Comparison of ENCODE assay signal across 21 cellular contexts in genomic region chr15:59347915-59348314, GRCh38. TPM values are rescaled to one million over a fixed set of nuclear protein-coding genes. Genes with fewer than 3 reads are reported as not detected.
A peak's percentile ranks its signal among the peaks of the same experiment; 100 is the strongest.
DNase-seq lines count a peak whose midpoint lies in the region; ATAC-seq, FAIRE-seq and TF ChIP-seq lines count a peak whose summit lies in the region.
"Had no signal": no experiment of that assay in that cellular context is flagged by ENCODE, and none has a peak within 500 bp of the region (broad histone marks: within the 10 kb centered on the region; RNA-seq: fewer than 3 reads in every experiment).

No MANE protein-coding gene starts in this region.

- no peaks in the 10 kb centered on the region for H3K23me2 ChIP-seq in H1 (ENCODE audit: low read depth, low read length)

- TF ChIP-seq POLR2A in H1 (IDR thresholded peaks at IDR 0.05; ENCODE audit: control extremely low read depth in 1 of 2, low read depth in 2 of 2, low read length in 2 of 2), result no peak

- POLR2A ChIA-PET in H1 (lab: Charles Lee; ENCODE audit: partially characterized antibody), result interaction anchor here (1.0 to 2.4 kb wide), 6 partner anchors 10 to 25 kb away, joined by 3 to 6 read pairs (median 4); partner anchors contain the start of gene MYO1E

- H2AK5ac ChIP-seq in H1 (ENCODE audit: low read depth, low read length), result no peak overlapping the region

- CTCF ChIA-PET in H1 (lab: Charles Lee; ENCODE audit: partially characterized antibody), result interaction anchor here (0.6 to 6.7 kb wide), 6 partner anchors 10 to 101 kb away, joined by 3 to 29 read pairs (median 4); no protein-coding TSS in a partner anchor

- H3K4me1 ChIP-seq in HUES64 (ENCODE audit: insufficient read depth, low read length) (peaks cover 58% of the 10 kb centered on the region), H1 (replicated peaks in 1 of 4; ENCODE audit: control insufficient read depth in 3 of 4, insufficient read depth in 4 of 4, low read length in 3 of 4) (peaks cover 13 to 31% (median 24%) of the 10 kb centered on the region in 4 experiments)

- H4K8ac ChIP-seq in H1 (ENCODE audit: extremely low read depth, insufficient read depth, low read length), result no peak overlapping the region

- no peak overlapping the region for H2BK120ac ChIP-seq in H1 (replicated peaks; ENCODE audit: low read depth, low read length)

- ATAC-seq in GM18502 (IDR thresholded peaks at IDR 0.05; ENCODE audit: poor library complexity, unreplicated experiment), result no peak
- ATAC-seq: HCT116 had no signal

- WGBS in HUES64, result 80% methylated on average over 5 of the region's 5 CpGs
- 52% methylated on average over 5 of the region's 5 CpGs; no CpG with 5 or more reads in 1 of the 2 experiments for WGBS in H1 (ENCODE audit: extremely low coverage in 1 of 2, insufficient coverage in 1 of 2, insufficient read length in 1 of 2, insufficient replicate concordance in 2 of 2, low coverage in 1 of 2, low lambda C conversion rate in 2 of 2, missing lambda C conversion rate in 1 of 2), 2 experiments

- FAIRE-seq in H1 (lab: Jason Lieb, UNC), result peak; percentile 77
- FAIRE-seq: D721Med, RCC 7860 had no signal

- 0 out of 4 replicates have a peak overlapping the region, but pooled peaks of 1 of the 2 experiments have one; percentile 9 for H3K4me2 ChIP-seq in H1 (ENCODE audit: insufficient read depth in 1 of 2, low read depth in 2 of 2, low read length in 2 of 2)
- H3K4me2 ChIP-seq: KMS-11 had no signal

- H3K27me3 ChIP-seq in HUES64 (ENCODE audit: insufficient read depth, low read length), result no peaks in the 10 kb centered on the region
- no peaks in the 10 kb centered on the region; a peak in 1 of 7 replicates for H3K27me3 ChIP-seq in H1 (replicated peaks in 1 of 4; ENCODE audit: control insufficient read depth in 3 of 4, extremely low read depth in 1 of 4, insufficient read depth in 3 of 4, low read length in 3 of 4)

- no peak overlapping the region; the same call in 1 of the 2 replicates for H3K18ac ChIP-seq in H1 (ENCODE audit: extremely low read depth, low read length)

- no peak overlapping the region for H3K4ac ChIP-seq in H1 (replicated peaks; ENCODE audit: insufficient read length, low read depth, low read length)

- peaks cover 6 to 87% of the 10 kb centered on the region in 2 experiments for H3K79me2 ChIP-seq in H1 (ENCODE audit: control insufficient read depth in 1 of 2, insufficient read depth in 2 of 2, low read length in 2 of 2)

- H3K9me3 ChIP-seq in HUES64 (ENCODE audit: insufficient read depth, low read depth, low read length) (no peaks in the 10 kb centered on the region; the same call in 1 of the 2 replicates), H1 (ENCODE audit: insufficient read depth in 2 of 2, low read depth in 1 of 2, low read length in 1 of 2) (no peaks in the 10 kb centered on the region)

- TF ChIP-seq CTCF in H1 (IDR thresholded peaks at IDR 0.05; ENCODE audit: control extremely low read depth in 1 of 3, insufficient read depth in 1 of 3, low read depth in 1 of 3, low read length in 3 of 3), result no peak

- H3K9ac ChIP-seq in HUES64 (ENCODE audit: low read depth, low read length) (0 out of 2 replicates have a peak overlapping the region, but pooled peaks have one; percentile 33), H1 (replicated peaks in 1 of 4; ENCODE audit: extremely low read depth in 1 of 4, low read depth in 3 of 4, low read length in 3 of 4) (no peak overlapping the region)
- H3K9ac ChIP-seq: KMS-11 had no signal

- peaks cover 10% of the 10 kb centered on the region; the same call in 1 of the 2 replicates for H3K79me1 ChIP-seq in H1 (ENCODE audit: low read depth, low read length)

- H3K27ac ChIP-seq in HUES64 (ENCODE audit: low read depth, low read length), result no peak overlapping the region
- peak overlapping the region; percentile 11 for H3K27ac ChIP-seq in H1 (ENCODE audit: low read depth, low read length)
- H3K27ac ChIP-seq: HL-60, KMS-11 had no signal

- H3K4me3 ChIP-seq in HUES64 (ENCODE audit: low read length), result no peak overlapping the region
- H3K4me3 ChIP-seq in H1 (ENCODE audit: extremely low read depth in 1 of 4, insufficient read depth in 2 of 4, low read depth in 3 of 4, low read length in 4 of 4), result no peak overlapping the region

- H2BK20ac ChIP-seq in H1 (ENCODE audit: low read length), result no peak overlapping the region

- no peaks in the 10 kb centered on the region for H4K20me1 ChIP-seq in H1 (replicated peaks in 1 of 2; ENCODE audit: control insufficient read depth in 1 of 2, insufficient read depth in 2 of 2, low read length in 2 of 2)

- TF ChIP-seq EP300 in H1 (IDR thresholded peaks at IDR 0.05; ENCODE audit: borderline replicate concordance in 1 of 2, low read depth in 2 of 2, low read length in 2 of 2), result no peak

- no peak overlapping the region for H3K14ac ChIP-seq in H1 (ENCODE audit: insufficient read length)

- TF ChIP-seq RAD21 in H1 (IDR thresholded peaks at IDR 0.05 in 1 of 2, conservative IDR thresholded peaks at IDR 0.05 in 1 of 2; ENCODE audit: low read depth in 2 of 2, low read length in 2 of 2), result no peak

- H3K36me3 ChIP-seq in HUES64 (ENCODE audit: insufficient read depth, low read length) (no peaks in the 10 kb centered on the region), H1 (ENCODE audit: control insufficient read depth in 2 of 4, insufficient read depth in 4 of 4, low read length in 3 of 4) (no peaks in the 10 kb centered on the region)

- H4K5ac ChIP-seq in H1 (ENCODE audit: insufficient read length, low read depth, low read length), result no peak overlapping the region

- H2BK12ac ChIP-seq in H1 (ENCODE audit: low read depth, low read length), result no peak overlapping the region

- no peak overlapping the region for H3K56ac ChIP-seq in H1 (replicated peaks; ENCODE audit: insufficient read length, low read depth, low read length)

- no peak overlapping the region; the same call in 1 of the 2 replicates for H2BK5ac ChIP-seq in H1 (ENCODE audit: low read depth, low read length)

- H2BK15ac ChIP-seq in H1 (ENCODE audit: low read length), result no peak overlapping the region

- DNase-seq in NCI-H526 (lab: John Stamatoyannopoulos, UW) (peak; percentile 10 to 50), NCI-H526 treated with DMSO at 0.1 percent for 48 hours (lab: John Stamatoyannopoulos, UW) (no peak), H1 (ENCODE audit: low read depth in 1 of 2, low spot score in 2 of 2) (no peak), hepatic stellate cell (ENCODE audit: low spot score) (no peak)
- DNase-seq in activated CD4-positive, CD25-positive, alpha-beta regulatory T cell treated with anti-CD3 and anti-CD28 coated beads, Interleukin-2, amount 50 U/mL, for 72 hours, result no peak
- DNase-seq in activated naive CD4-positive, alpha-beta T cell (lab: John Stamatoyannopoulos, UW), result no peak
- DNase-seq: 8988T, DMS53, GF-D8, IMR-90, NCI-H1105, NCI-H2081, NCI-H82, OCI-M1 had no signal

- H3K23ac ChIP-seq in H1 (ENCODE audit: insufficient read length), result no peak overlapping the region

- no peak overlapping the region for H4K91ac ChIP-seq in H1 (replicated peaks; ENCODE audit: insufficient read length, low read length)

- H2AFZ ChIP-seq in H1 (ENCODE audit: low read length), result no peak overlapping the region

TF ChIP-seq in H1, 55 proteins besides CTCF, POLR2A, EP300 and RAD21 (continues in another document):
- peak; percentile 88 for TF ChIP-seq BACH1 (IDR thresholded peaks at IDR 0.05; ENCODE audit: low read length)
- TF ChIP-seq MAFK (IDR thresholded peaks at IDR 0.05; ENCODE audit: low read depth, low read length), result peak; percentile 75
- 0 out of 2 replicates have a peak, but pooled peaks have one; percentile 42 for TF ChIP-seq YY1 (IDR thresholded peaks at IDR 0.05; ENCODE audit: low read depth, low read length)

RNA-seq across cellular contexts. Expression of gene MYO1E, which starts 24.8 kb away (rescaled TPM):
- polyA plus RNA-seq in HUES64 (2013, experiment 1 of 2), result 28.1 TPM
- polyA plus RNA-seq in HUES64 (2013, experiment 2 of 2), result 37.0 TPM
- 138 and 142 TPM in 2 replicates for total RNA-seq in H1 (2021; fragmentation: NEBNext Ultra II Directional; extraction: Animal tissue kit (Norgen Biotek cat#: 25700))
- polyA plus RNA-seq in H1 (2011; rRNA removed), result 19.6 and 43.4 TPM in 2 replicates
- polyA plus RNA-seq in H1 (2011; cell fraction: cytosol; rRNA removed), result 35.3 TPM
- 42.3 TPM for polyA plus RNA-seq in H1 (2011; cell fraction: nucleus; rRNA removed)
- 38.4 to 60.6 TPM (median 45.1 TPM) in 4 replicates for polyA plus RNA-seq in H1 (2012, experiment 1 of 2)
- 10.3 TPM for polyA plus RNA-seq in H1 (2012, experiment 2 of 2)
- polyA plus RNA-seq in H1 (2013, experiment 1 of 2), result 26.3 TPM
- 28.6 TPM for polyA plus RNA-seq in H1 (2013, experiment 2 of 2)
- 61.0 and 87.1 TPM in 2 replicates for polyA minus RNA-seq in H1 (2011; rRNA and poly(A)+ RNA removed)
- polyA minus RNA-seq in H1 (2011; cell fraction: cytosol; rRNA and poly(A)+ RNA removed), result 40.8 TPM
- 110 TPM for polyA minus RNA-seq in H1 (2011; cell fraction: nucleus; rRNA and poly(A)+ RNA removed)

Comparison
In these comparisons a context has a peak if more than half of its experiments do, and no peak if none do; other contexts are left out.
1. DNase-seq: peak in NCI-H526 (2 of 2); none in NCI-H526 treated with DMSO at 0.1 percent for 48 hours (single experiment), H1 (0 of 2), activated CD4-positive, CD25-positive, alpha-beta regulatory T cell treated with anti-CD3 and anti-CD28 coated beads, Interleukin-2, amount 50 U/mL, for 72 hours (single experiment), hepatic stellate cell (single experiment) and activated naive CD4-positive, alpha-beta T cell (0 of 4).